In genomic region chr5:136350339-136350738, GRCh38 we compare ENCODE assay signal across 36 cellular contexts. TPM values are rescaled to one million over a fixed set of nuclear protein-coding genes. Genes with fewer than 3 reads are reported as not detected.
"Had no signal": no experiment of that assay in that cellular context is flagged by ENCODE, and none has a peak within 500 bp of the region (broad histone marks: within the 10 kb centered on the region; RNA-seq: fewer than 3 reads in every experiment).

No MANE protein-coding gene starts in this region.

- H3K27ac ChIP-seq: ascending aorta, VCaP had no signal

- H3K4me1 ChIP-seq: ascending aorta had no signal

- H3K27me3 Mint-ChIP-seq: activated B cell treated with CpG ODN at 0.5 μM for 24 hours; activated CD4-positive, alpha-beta memory T cell treated with anti-CD3 and anti-CD28 coated beads for 36 hours; activated CD4-positive, alpha-beta T cell treated with anti-CD3 and anti-CD28 coated beads, Interleukin-2, amount 10 ng/mL, durations not matched to agents 24 days and 14 days; activated CD8-positive, alpha-beta memory T cell treated with anti-CD3 and anti-CD28 coated beads, Interleukin-2, amount 10 ng/mL, durations not matched to agents 7 days and 5 days; activated naive CD4-positive, alpha-beta T cell treated with anti-CD3 and anti-CD28 coated beads, Interleukin-2, amount 10 ng/mL, durations not matched to agents 7 days and 5 days; activated naive CD4-positive, alpha-beta T cell treated with anti-CD3 and anti-CD28 coated beads, Interleukin-2, amount 50 U/mL, for 24 hours; activated naive CD8-positive, alpha-beta T cell; activated naive CD8-positive, alpha-beta T cell treated with anti-CD3 and anti-CD28 coated beads, Interleukin-2, amount 50 U/mL, for 24 hours; activated T-cell treated with anti-CD3 and anti-CD28 coated beads, Interleukin-2, amount 50 U/mL, for 24 hours had no signal

- H3K36me3 ChIP-seq: ascending aorta had no signal

- H3K36me3 Mint-ChIP-seq: activated CD4-positive, alpha-beta memory T cell treated with anti-CD3 and anti-CD28 coated beads for 36 hours; activated CD8-positive, alpha-beta memory T cell treated with anti-CD3 and anti-CD28 coated beads, Interleukin-2, amount 10 ng/mL, durations not matched to agents 7 days and 5 days; activated naive CD4-positive, alpha-beta T cell treated with anti-CD3 and anti-CD28 coated beads, Interleukin-2, amount 10 ng/mL, durations not matched to agents 7 days and 5 days; activated naive CD4-positive, alpha-beta T cell treated with anti-CD3 and anti-CD28 coated beads, Interleukin-2, amount 50 U/mL, for 24 hours; activated naive CD8-positive, alpha-beta T cell; activated naive CD8-positive, alpha-beta T cell treated with anti-CD3 and anti-CD28 coated beads, Interleukin-2, amount 10 ng/mL, durations not matched to agents 7 days and 5 days; brain had no signal

- H3K4me3 ChIP-seq: ascending aorta had no signal

- H3K27me3 ChIP-seq: ascending aorta had no signal

- H3K4me3 Mint-ChIP-seq: activated B cell treated with CpG ODN at 0.5 μM for 24 hours; activated CD4-positive, alpha-beta memory T cell treated with anti-CD3 and anti-CD28 coated beads for 36 hours; activated CD4-positive, alpha-beta T cell treated with anti-CD3 and anti-CD28 coated beads, Interleukin-2, amount 10 ng/mL, durations not matched to agents 24 days and 14 days; activated CD8-positive, alpha-beta memory T cell treated with anti-CD3 and anti-CD28 coated beads, Interleukin-2, amount 10 ng/mL, durations not matched to agents 7 days and 5 days; activated CD8-positive, alpha-beta T cell treated with anti-CD3 and anti-CD28 coated beads, Interleukin-2, amount 10 ng/mL, durations not matched to agents 7 days and 5 days; activated naive CD4-positive, alpha-beta T cell treated with anti-CD3 and anti-CD28 coated beads, Interleukin-2, amount 10 ng/mL, durations not matched to agents 7 days and 5 days; activated naive CD4-positive, alpha-beta T cell treated with anti-CD3 and anti-CD28 coated beads, Interleukin-2, amount 50 U/mL, for 24 hours; activated naive CD8-positive, alpha-beta T cell; activated naive CD8-positive, alpha-beta T cell treated with anti-CD3 and anti-CD28 coated beads, Interleukin-2, amount 10 ng/mL, durations not matched to agents 7 days and 5 days; activated naive CD8-positive, alpha-beta T cell treated with anti-CD3 and anti-CD28 coated beads, Interleukin-2, amount 50 U/mL, for 24 hours; activated T-cell treated with anti-CD3 and anti-CD28 coated beads, Interleukin-2, amount 50 U/mL, for 24 hours; brain; T-helper 1 cell treated with Interleukin-12 subunit alpha and Interleukin-12 subunit beta and Interleukin-4 antibody, amounts not matched to agents 30 μg/mL and 1 μg/mL, for 36 hours; T-helper 2 cell treated with Interferon-gamma antibody and Interleukin-4, amounts not matched to agents 5 μg/mL and 100 μg/mL, for 36 hours had no signal

- H3K9me3 ChIP-seq: ascending aorta had no signal

- H3K9me3 Mint-ChIP-seq: activated B cell treated with CpG ODN at 0.5 μM for 24 hours; activated CD4-positive, alpha-beta memory T cell treated with anti-CD3 and anti-CD28 coated beads for 36 hours; activated CD4-positive, alpha-beta T cell treated with anti-CD3 and anti-CD28 coated beads, Interleukin-2, amount 10 ng/mL, durations not matched to agents 24 days and 14 days; activated naive CD4-positive, alpha-beta T cell treated with anti-CD3 and anti-CD28 coated beads, Interleukin-2, amount 10 ng/mL, durations not matched to agents 7 days and 5 days; activated naive CD8-positive, alpha-beta T cell treated with anti-CD3 and anti-CD28 coated beads, Interleukin-2, amount 50 U/mL, for 24 hours; activated T-cell treated with anti-CD3 and anti-CD28 coated beads, Interleukin-2, amount 50 U/mL, for 24 hours; activated T-helper 2 cell treated with anti-CD3 and anti-CD28 coated beads, Interferon-gamma antibody, Interleukin-2, Interleukin-4, amounts not matched to agents 10 μg/mL and 5 μg/mL and 100 μg/mL, durations not matched to agents 14 hours and 24 hours and 36 hours; brain; T-helper 1 cell treated with Interleukin-12 subunit alpha and Interleukin-12 subunit beta and Interleukin-4 antibody, amounts not matched to agents 30 μg/mL and 1 μg/mL, for 36 hours; T-helper 2 cell treated with Interferon-gamma antibody and Interleukin-4, amounts not matched to agents 5 μg/mL and 100 μg/mL, for 36 hours had no signal

- H3K27ac Mint-ChIP-seq: activated B cell treated with CpG ODN at 0.5 μM for 24 hours; activated CD4-positive, alpha-beta memory T cell treated with anti-CD3 and anti-CD28 coated beads for 36 hours; activated CD4-positive, alpha-beta T cell treated with anti-CD3 and anti-CD28 coated beads, Interleukin-2, amount 10 ng/mL, durations not matched to agents 24 days and 14 days; activated CD8-positive, alpha-beta memory T cell treated with anti-CD3 and anti-CD28 coated beads, Interleukin-2, amount 10 ng/mL, durations not matched to agents 7 days and 5 days; activated CD8-positive, alpha-beta T cell treated with anti-CD3 and anti-CD28 coated beads, Interleukin-2, amount 10 ng/mL, durations not matched to agents 7 days and 5 days; activated naive CD4-positive, alpha-beta T cell treated with anti-CD3 and anti-CD28 coated beads, Interleukin-2, amount 10 ng/mL, durations not matched to agents 7 days and 5 days; activated naive CD4-positive, alpha-beta T cell treated with anti-CD3 and anti-CD28 coated beads, Interleukin-2, amount 50 U/mL, for 24 hours; activated naive CD8-positive, alpha-beta T cell; activated naive CD8-positive, alpha-beta T cell treated with anti-CD3 and anti-CD28 coated beads, Interleukin-2, amount 10 ng/mL, durations not matched to agents 7 days and 5 days; activated naive CD8-positive, alpha-beta T cell treated with anti-CD3 and anti-CD28 coated beads, Interleukin-2, amount 50 U/mL, for 24 hours; activated T-cell treated with anti-CD3 and anti-CD28 coated beads, Interleukin-2, amount 50 U/mL, for 24 hours; activated T-helper 2 cell treated with anti-CD3 and anti-CD28 coated beads, Interferon-gamma antibody, Interleukin-2, Interleukin-4, amounts not matched to agents 10 μg/mL and 5 μg/mL and 100 μg/mL, durations not matched to agents 14 hours and 24 hours and 36 hours; brain; T-helper 1 cell treated with Interleukin-12 subunit alpha and Interleukin-12 subunit beta and Interleukin-4 antibody, amounts not matched to agents 30 μg/mL and 1 μg/mL, for 36 hours; T-helper 2 cell treated with Interferon-gamma antibody and Interleukin-4, amounts not matched to agents 5 μg/mL and 100 μg/mL, for 36 hours had no signal

- ATAC-seq: activated CD8-positive, alpha-beta memory T cell treated with anti-CD3 and anti-CD28 coated beads, Interleukin-2, amount 10 ng/mL, durations not matched to agents 7 days and 5 days; activated CD8-positive, alpha-beta T cell treated with anti-CD3 and anti-CD28 coated beads, Interleukin-2, amount 10 ng/mL, durations not matched to agents 7 days and 5 days; activated naive CD8-positive, alpha-beta T cell treated with anti-CD3 and anti-CD28 coated beads, Interleukin-2, amount 50 U/mL, for 24 hours had no signal

- DNase-seq: activated B cell treated with CpG ODN at 0.5 μM for 24 hours; activated CD4-positive, alpha-beta memory T cell treated with anti-CD3 and anti-CD28 coated beads for 36 hours; activated CD4-positive, alpha-beta T cell treated with anti-CD3 and anti-CD28 coated beads for 4 hours; activated CD4-positive, alpha-beta T cell treated with anti-CD3 and anti-CD28 coated beads, Interleukin-2, amount 10 ng/mL, durations not matched to agents 24 days and 14 days; activated CD4-positive, alpha-beta T cell treated with anti-CD3 and anti-CD28 coated beads, Interleukin-2, amount 50 U/mL, for 1 hour; activated CD4-positive, alpha-beta T cell treated with anti-CD3 and anti-CD28 coated beads, Interleukin-2, amount 50 U/mL, for 4 hours; activated CD4-positive, CD25-positive, alpha-beta regulatory T cell treated with anti-CD3 and anti-CD28 coated beads, Interleukin-2, amount 50 U/mL, for 72 hours; activated CD8-positive, alpha-beta memory T cell treated with anti-CD3 and anti-CD28 coated beads for 24 hours; activated CD8-positive, alpha-beta memory T cell treated with anti-CD3 and anti-CD28 coated beads, Interleukin-2, amount 10 ng/mL, durations not matched to agents 7 days and 5 days; activated CD8-positive, alpha-beta memory T cell treated with anti-CD3 and anti-CD28 coated beads, Interleukin-2, amount 50 U/mL, for 48 hours; activated CD8-positive, alpha-beta T cell treated with anti-CD3 and anti-CD28 coated beads, Interleukin-2, amount 10 ng/mL, durations not matched to agents 7 days and 5 days; activated effector memory CD4-positive, alpha-beta T cell treated with Interleukin-2 at 50 U/mL for 16 hours; activated gamma-delta T cell; activated naive CD4-positive, alpha-beta T cell treated with anti-CD3 and anti-CD28 coated beads, Interleukin-2, amount 10 ng/mL, durations not matched to agents 7 days and 5 days; activated naive CD4-positive, alpha-beta T cell treated with Interleukin-2 at 50 U/mL for 16 hours; activated naive CD8-positive, alpha-beta T cell treated with anti-CD3 and anti-CD28 coated beads, Interleukin-2, amount 10 ng/mL, durations not matched to agents 7 days and 5 days; activated naive CD8-positive, alpha-beta T cell treated with anti-CD3 and anti-CD28 coated beads, Interleukin-2, amount 50 U/mL, for 24 hours; activated T-cell treated with anti-CD3 and anti-CD28 coated beads, Interleukin-2, amount 50 U/mL, for 24 hours; activated T-cell treated with anti-CD3 and anti-CD28 coated beads, Interleukin-2, amount 50 U/mL, for 48 hours; amygdala; anterior cingulate cortex; central memory CD4-positive, alpha-beta T cell; T-helper 1 cell; T-helper 2 cell; T-helper 9 cell had no signal

- H3K4me1 Mint-ChIP-seq: activated B cell treated with CpG ODN at 0.5 μM for 24 hours; activated CD4-positive, alpha-beta T cell treated with anti-CD3 and anti-CD28 coated beads, Interleukin-2, amount 10 ng/mL, durations not matched to agents 24 days and 14 days; activated CD8-positive, alpha-beta memory T cell treated with anti-CD3 and anti-CD28 coated beads, Interleukin-2, amount 10 ng/mL, durations not matched to agents 7 days and 5 days; activated naive CD4-positive, alpha-beta T cell treated with anti-CD3 and anti-CD28 coated beads, Interleukin-2, amount 10 ng/mL, durations not matched to agents 7 days and 5 days; activated naive CD4-positive, alpha-beta T cell treated with anti-CD3 and anti-CD28 coated beads, Interleukin-2, amount 50 U/mL, for 24 hours; activated naive CD8-positive, alpha-beta T cell treated with anti-CD3 and anti-CD28 coated beads, Interleukin-2, amount 10 ng/mL, durations not matched to agents 7 days and 5 days; activated naive CD8-positive, alpha-beta T cell treated with anti-CD3 and anti-CD28 coated beads, Interleukin-2, amount 50 U/mL, for 24 hours; brain had no signal

- FAIRE-seq: TTC549 had no signal

RNA-seq across cellular contexts. Expression of gene TRPC7, which starts 15.0 kb away (rescaled TPM):
- total RNA-seq: activated B cell treated with CpG ODN at 0.5 μM for 24 hours; activated CD4-positive, alpha-beta memory T cell treated with anti-CD3 and anti-CD28 coated beads for 36 hours; activated CD4-positive, alpha-beta T cell treated with anti-CD3 and anti-CD28 coated beads, Interleukin-2, amount 10 ng/mL, durations not matched to agents 24 days and 14 days; activated CD8-positive, alpha-beta memory T cell treated with anti-CD3 and anti-CD28 coated beads, Interleukin-2, amount 10 ng/mL, durations not matched to agents 7 days and 5 days; activated CD8-positive, alpha-beta T cell treated with anti-CD3 and anti-CD28 coated beads, Interleukin-2, amount 10 ng/mL, durations not matched to agents 7 days and 5 days; activated naive CD8-positive, alpha-beta T cell treated with anti-CD3 and anti-CD28 coated beads, Interleukin-2, amount 10 ng/mL, durations not matched to agents 7 days and 5 days; activated T-helper 2 cell treated with anti-CD3 and anti-CD28 coated beads, Interferon-gamma antibody, Interleukin-2, Interleukin-4, amounts not matched to agents 10 μg/mL and 5 μg/mL and 100 μg/mL, durations not matched to agents 14 hours and 24 hours and 36 hours; ascending aorta; cardiac septum had no signal
- polyA plus RNA-seq: adipose tissue had no signal
